ENCODE assay signal across 1 cellular context in the genomic region with DNA sequence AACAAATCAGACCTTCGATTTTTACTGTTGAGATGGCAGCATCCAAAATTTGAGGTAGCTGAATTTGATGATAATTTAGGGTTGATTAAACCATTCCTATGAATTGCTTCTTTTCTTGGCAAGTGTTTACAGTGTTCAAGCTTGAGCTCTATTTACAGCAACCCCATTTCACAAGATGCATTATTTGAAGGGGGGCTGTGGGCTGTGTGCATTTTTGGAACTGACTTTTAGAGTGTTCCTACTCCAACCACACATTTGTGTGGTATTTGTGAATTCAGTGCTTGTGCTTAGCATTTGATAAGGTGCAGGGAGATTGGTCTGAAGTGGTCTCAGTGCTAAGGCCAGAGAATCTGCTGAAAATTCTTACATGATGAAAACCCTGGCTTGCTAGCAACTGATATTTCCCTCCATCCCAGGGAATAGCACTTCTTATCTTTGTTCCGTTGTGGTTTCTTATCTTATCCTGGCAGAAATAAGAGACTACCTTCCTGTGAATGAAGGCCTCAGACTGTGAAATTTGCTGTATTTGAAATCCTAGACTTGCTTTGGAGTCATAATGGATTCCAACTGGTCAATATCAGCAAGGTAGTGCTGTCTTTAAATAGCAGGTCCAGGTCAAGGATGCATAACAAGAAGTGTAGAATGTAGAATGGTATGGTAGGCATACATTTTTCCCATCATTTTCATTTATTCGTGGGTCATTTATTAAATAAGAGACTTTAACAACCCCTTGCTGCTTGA.
TF ChIP-seq lines count a peak whose summit lies in the region.

No MANE protein-coding gene starts in this region.

TF ChIP-seq in K562, 482 proteins besides CTCF, POLR2A, EP300 and RAD21 (continues in another document):
- TF ChIP-seq ZNF592 (IDR thresholded peaks at IDR 0.05) (no peak; the same call in 1 of the 2 replicates), EHMT2 (IDR thresholded peaks at IDR 0.05) (peak; percentile 27; the same call in 1 of the 2 replicates), CBX5 (IDR thresholded peaks at IDR 0.05; ENCODE audit: borderline replicate concordance, low read depth) (peak; percentile 40; the same call in 1 of the 2 replicates), ELK1 (CRISPR knock-in tag; IDR thresholded peaks at IDR 0.05) (no peak), TCF3 (CRISPR knock-in tag; IDR thresholded peaks at IDR 0.05) (peak; percentile 93), NEUROD1 (IDR thresholded peaks at IDR 0.05; ENCODE audit: borderline replicate concordance, low read depth, low read length, partially characterized antibody) (peak; percentile 87), ZFX (CRISPR knock-in tag; IDR thresholded peaks at IDR 0.05) (peak; percentile 62), DPF2 (IDR thresholded peaks at IDR 0.05) (peak; percentile 99), NR2C2 (CRISPR knock-in tag; IDR thresholded peaks at IDR 0.05) (no peak), NR2C2 (tag; IDR thresholded peaks at IDR 0.05) (no peak), STAT6 (CRISPR knock-in tag; IDR thresholded peaks at IDR 0.05) (no peak), CBFA2T2 (conservative IDR thresholded peaks at IDR 0.05) (peak; percentile 94), ZNF239 (CRISPR knock-in tag; IDR thresholded peaks at IDR 0.05) (peak; percentile 71), ILK (tag; IDR thresholded peaks at IDR 0.05; ENCODE audit: borderline replicate concordance, low read depth) (0 out of 2 replicates have a peak, but pooled peaks have one; percentile 62), RBM15 (IDR thresholded peaks at IDR 0.05; ENCODE audit: insufficient read depth, low read length) (no peak), RBM22 (IDR thresholded peaks at IDR 0.05; ENCODE audit: low read depth, low read length, poor library complexity, severe bottlenecking) (no peak), BRD9 (IDR thresholded peaks at IDR 0.05; ENCODE audit: low read depth, partially characterized antibody) (peak; percentile 54), TCF7L2 (IDR thresholded peaks at IDR 0.05; ENCODE audit: low read depth, low read length) (no peak), U2AF1 (optimal IDR thresholded peaks at IDR 0.05; ENCODE audit: low read depth, low read length) (no peak), ATF1 (CRISPR knock-in tag; IDR thresholded peaks at IDR 0.05) (no peak), ATF1 (tag; IDR thresholded peaks at IDR 0.05) (peak; percentile 26; the same call in 1 of the 2 replicates), PML (IDR thresholded peaks at IDR 0.05; ENCODE audit: low read length) (peak; percentile 96), ZNF41 (CRISPR knock-in tag; conservative IDR thresholded peaks at IDR 0.05) (no peak), PTTG1 (tag; IDR thresholded peaks at IDR 0.05; ENCODE audit: low read depth) (no peak), CREM (IDR thresholded peaks at IDR 0.05; ENCODE audit: low read depth) (peak; percentile 50), TBL1XR1 (IDR thresholded peaks at IDR 0.05; ENCODE audit: low read length in 2 of 2) (peak; percentile 51 to 95; a peak in 2 of 4 replicates), MECOM (CRISPR knock-in tag; IDR thresholded peaks at IDR 0.05) (no peak), ARHGAP35 (IDR thresholded peaks at IDR 0.05; ENCODE audit: partially characterized antibody) (no peak), SMAD1 (IDR thresholded peaks at IDR 0.05; ENCODE audit: low read depth, low read length, partially characterized antibody) (peak; percentile 52), KLF16 (IDR thresholded peaks at IDR 0.05) (peak; percentile 92), SREBF2 (CRISPR knock-in tag; IDR thresholded peaks at IDR 0.05) (no peak), CHD4 (IDR thresholded peaks at IDR 0.05; ENCODE audit: insufficient read depth, insufficient replicate concordance, low read depth, low read length, poor library complexity, severe bottlenecking) (no peak), E2F3 (CRISPR knock-in tag; IDR thresholded peaks at IDR 0.05) (no peak), TBP (optimal IDR thresholded peaks at IDR 0.05; ENCODE audit: low read depth, low read length) (peak; percentile 25), TCF7 (IDR thresholded peaks at IDR 0.05; ENCODE audit: borderline replicate concordance) (peak; percentile 76; the same call in 1 of the 2 replicates), NCOR1 (IDR thresholded peaks at IDR 0.05) (peak; percentile 93)
- TF ChIP-seq, protein P1, sequence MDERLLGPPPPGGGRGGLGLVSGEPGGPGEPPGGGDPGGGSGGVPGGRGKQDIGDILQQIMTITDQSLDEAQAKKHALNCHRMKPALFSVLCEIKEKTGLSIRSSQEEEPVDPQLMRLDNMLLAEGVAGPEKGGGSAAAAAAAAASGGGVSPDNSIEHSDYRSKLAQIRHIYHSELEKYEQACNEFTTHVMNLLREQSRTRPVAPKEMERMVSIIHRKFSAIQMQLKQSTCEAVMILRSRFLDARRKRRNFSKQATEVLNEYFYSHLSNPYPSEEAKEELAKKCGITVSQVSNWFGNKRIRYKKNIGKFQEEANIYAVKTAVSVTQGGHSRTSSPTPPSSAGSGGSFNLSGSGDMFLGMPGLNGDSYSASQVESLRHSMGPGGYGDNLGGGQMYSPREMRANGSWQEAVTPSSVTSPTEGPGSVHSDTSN (CRISPR knock-in tag; IDR thresholded peaks at IDR 0.05; ENCODE audit: low read depth) = no peak
- TF ChIP-seq, protein P1 (tag; conservative IDR thresholded peaks at IDR 0.05; ENCODE audit: low read depth) = no peak
- TF ChIP-seq, protein P2, sequence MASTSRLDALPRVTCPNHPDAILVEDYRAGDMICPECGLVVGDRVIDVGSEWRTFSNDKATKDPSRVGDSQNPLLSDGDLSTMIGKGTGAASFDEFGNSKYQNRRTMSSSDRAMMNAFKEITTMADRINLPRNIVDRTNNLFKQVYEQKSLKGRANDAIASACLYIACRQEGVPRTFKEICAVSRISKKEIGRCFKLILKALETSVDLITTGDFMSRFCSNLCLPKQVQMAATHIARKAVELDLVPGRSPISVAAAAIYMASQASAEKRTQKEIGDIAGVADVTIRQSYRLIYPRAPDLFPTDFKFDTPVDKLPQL (IDR thresholded peaks at IDR 0.05; ENCODE audit: extremely low read depth, insufficient read length) = no peak
- TF ChIP-seq, protein P3, sequence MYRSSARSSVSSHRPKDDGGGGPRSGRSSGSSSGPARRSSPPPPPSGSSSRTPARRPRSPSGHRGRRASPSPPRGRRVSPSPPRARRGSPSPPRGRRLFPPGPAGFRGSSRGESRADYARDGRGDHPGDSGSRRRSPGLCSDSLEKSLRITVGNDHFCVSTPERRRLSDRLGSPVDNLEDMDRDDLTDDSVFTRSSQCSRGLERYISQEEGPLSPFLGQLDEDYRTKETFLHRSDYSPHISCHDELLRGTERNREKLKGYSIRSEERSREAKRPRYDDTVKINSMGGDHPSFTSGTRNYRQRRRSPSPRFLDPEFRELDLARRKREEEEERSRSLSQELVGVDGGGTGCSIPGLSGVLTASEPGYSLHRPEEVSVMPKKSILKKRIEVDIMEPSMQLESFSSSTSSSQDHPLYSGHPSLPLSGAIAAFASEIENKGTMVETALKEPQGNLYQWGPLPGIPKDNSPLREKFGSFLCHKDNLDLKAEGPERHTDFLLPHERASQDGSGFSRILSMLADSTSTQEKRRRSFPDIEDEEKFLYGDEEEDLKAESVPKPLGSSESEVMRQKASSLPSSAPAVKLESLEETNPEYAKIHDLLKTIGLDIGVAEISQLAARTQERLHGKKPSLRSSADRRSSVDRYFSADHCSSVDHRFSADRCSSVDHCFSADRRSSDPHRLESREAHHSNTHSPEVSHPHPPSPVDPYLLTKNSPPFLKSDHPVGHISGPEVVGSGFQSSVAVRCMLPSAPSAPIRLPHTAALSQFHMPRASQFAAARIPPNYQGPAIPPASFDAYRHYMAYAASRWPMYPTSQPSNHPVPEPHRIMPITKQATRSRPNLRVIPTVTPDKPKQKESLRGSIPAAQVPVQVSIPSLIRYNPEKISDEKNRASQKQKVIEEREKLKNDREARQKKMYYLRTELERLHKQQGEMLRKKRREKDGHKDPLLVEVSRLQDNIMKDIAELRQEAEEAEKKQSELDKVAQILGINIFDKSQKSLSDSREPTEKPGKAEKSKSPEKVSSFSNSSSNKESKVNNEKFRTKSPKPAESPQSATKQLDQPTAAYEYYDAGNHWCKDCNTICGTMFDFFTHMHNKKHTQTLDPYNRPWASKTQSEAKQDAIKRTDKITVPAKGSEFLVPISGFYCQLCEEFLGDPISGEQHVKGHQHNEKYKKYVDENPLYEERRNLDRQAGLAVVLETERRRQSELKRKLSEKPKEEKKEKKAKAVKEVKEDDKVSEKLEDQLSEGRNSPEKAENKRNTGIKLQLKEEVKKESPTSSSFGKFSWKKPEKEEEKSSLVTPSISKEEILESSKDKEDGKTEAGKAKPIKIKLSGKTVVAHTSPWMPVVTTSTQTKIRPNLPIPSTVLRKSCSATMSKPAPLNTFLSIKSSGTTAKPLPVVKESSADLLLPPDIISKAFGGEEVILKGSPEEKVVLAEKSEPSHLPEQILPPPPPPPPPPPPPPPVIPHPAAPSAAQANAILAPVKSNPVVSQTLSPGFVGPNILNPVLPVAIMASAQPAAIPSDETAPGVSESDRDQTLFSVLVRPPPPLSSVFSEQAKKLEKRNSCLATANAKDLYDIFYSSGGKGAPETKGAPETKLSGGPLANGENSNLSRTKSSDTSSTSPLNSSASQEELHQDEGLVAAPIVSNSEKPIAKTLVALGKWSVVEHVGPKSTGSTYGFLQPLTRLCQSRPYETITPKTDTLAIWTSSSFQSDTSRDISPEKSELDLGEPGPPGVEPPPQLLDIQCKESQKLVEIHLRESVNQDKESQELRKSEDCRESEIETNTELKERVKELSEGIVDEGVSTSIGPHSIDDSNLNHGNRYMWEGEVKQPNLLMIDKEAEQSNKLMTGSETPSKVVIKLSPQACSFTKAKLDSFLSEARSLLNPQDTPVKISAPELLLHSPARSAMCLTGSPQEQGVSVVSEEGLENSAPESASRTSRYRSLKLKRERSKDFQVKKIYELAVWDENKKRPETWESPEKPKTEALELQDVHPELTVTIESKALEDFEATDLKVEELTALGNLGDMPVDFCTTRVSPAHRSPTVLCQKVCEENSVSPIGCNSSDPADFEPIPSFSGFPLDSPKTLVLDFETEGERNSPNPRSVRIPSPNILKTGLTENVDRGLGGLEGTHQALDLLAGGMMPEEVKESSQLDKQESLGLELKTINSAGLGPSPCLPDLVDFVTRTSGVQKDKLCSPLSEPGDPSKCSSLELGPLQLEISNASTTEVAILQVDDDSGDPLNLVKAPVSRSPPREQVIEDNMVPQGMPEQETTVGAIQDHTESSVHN (IDR thresholded peaks at IDR 0.05; ENCODE audit: borderline replicate concordance in 1 of 2, low read depth in 1 of 2) = peak in 1 of 2 experiments; percentile 90; a peak in 1 of 4 replicates
